9 cellular contexts compared by ENCODE assay signal in the genomic region with DNA sequence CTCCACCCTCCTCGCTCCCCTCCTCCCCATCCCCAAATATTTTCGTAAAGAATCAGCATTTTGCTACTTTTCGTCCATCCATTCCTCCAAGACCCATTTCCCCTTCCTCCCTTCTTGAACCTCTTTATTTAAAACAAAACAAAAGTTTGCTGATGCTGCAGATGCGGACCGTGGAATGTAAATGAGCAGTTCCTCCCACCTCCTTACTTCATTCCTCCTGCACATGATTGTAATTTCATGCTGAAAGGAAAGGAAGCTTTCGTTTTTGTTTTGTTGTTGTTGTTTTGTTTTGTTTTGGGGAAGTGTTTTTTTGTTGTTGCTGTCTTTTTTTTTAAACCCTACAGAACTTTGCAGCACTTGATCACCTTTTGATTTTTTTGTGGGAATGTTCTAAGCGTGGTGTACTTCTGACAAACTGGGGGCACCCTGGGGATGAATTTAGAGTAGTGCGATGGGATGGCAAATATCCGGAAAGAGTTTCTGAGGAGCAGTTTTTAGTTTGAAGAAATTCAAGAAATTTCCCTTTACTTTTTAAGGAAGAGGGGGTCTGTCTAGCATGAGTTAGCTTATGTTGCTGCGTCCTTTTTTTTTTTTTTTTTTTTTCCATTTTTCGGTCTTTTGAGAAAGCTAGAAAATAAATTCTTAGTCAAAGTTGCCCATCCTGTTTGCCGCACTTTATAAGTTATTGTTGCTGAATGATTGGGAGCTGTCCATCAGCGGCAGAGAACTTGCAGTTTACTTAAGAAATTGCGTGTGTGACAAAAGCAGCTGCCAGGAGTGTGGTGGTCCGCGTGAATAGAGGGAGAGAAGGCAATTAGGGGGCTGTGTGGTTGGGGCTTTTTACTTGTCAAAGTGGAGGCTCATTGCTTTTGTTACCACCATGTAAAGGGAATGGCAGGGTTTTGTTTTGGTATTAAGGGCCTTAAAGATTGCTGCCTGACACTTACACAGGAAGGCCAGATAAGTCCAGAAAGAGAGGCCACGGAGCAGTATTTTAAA.
DNase-seq lines count a peak whose midpoint lies in the region; ATAC-seq and TF ChIP-seq lines count a peak whose summit lies in the region.
"Had no signal": no experiment of that assay in that cellular context is flagged by ENCODE, and none has a peak within 500 bp of the region (broad histone marks: within the 10 kb centered on the region; RNA-seq: fewer than 3 reads in every experiment).

No MANE protein-coding gene starts in this region.

- WGBS in right cardiac atrium: 64% methylated on average over 17 of the region's 17 CpGs

- peaks cover 17% of the 10 kb centered on the region for H3K79me2 ChIP-seq in neural cell (replicated peaks; ENCODE audit: insufficient read depth, low read length)

- H3K27me3 ChIP-seq in right cardiac atrium (ENCODE audit: control insufficient read depth, insufficient read depth) (no peaks in the 10 kb centered on the region), dorsolateral prefrontal cortex (no peaks in the 10 kb centered on the region), neural cell (ENCODE audit: insufficient read depth, low read depth, low read length) (peaks cover 40% of the 10 kb centered on the region), uterus (no peaks in the 10 kb centered on the region)

- no peaks in the 10 kb centered on the region for H4K20me1 ChIP-seq in neural cell (ENCODE audit: insufficient read depth)

- no peak for TF ChIP-seq RAD21 in neural cell (conservative IDR thresholded peaks at IDR 0.05)

- no peaks in the 10 kb centered on the region for H3K4me1 ChIP-seq in right cardiac atrium (ENCODE audit: control insufficient read depth, insufficient read depth, low read length)
- no peaks in the 10 kb centered on the region for H3K4me1 ChIP-seq in uterus

- DNase-seq in right cardiac atrium: no peak
- DNase-seq in left ventricle myocardium superior: no peak
- no peak for DNase-seq in dorsolateral prefrontal cortex
- DNase-seq in uterus: no peak
- no peak for DNase-seq in NCI-H2196 treated with DMSO at 0.1 percent for 48 hours (lab: John Stamatoyannopoulos, UW; ENCODE audit: unreplicated experiment)
- DNase-seq in NCI-H2171 (lab: John Stamatoyannopoulos, UW): no peak
- DNase-seq: SIG-M5 had no signal

- TF ChIP-seq CTCF in dorsolateral prefrontal cortex (IDR thresholded peaks at IDR 0.05 in 54 of 56, conservative IDR thresholded peaks at IDR 0.05 in 2 of 56; ENCODE audit: low read depth in 1 of 56, partially characterized antibody in 56 of 56) (no peak), neural cell (IDR thresholded peaks at IDR 0.05; ENCODE audit: poor library complexity, severe bottlenecking) (no peak), uterus (IDR thresholded peaks at IDR 0.05) (no peak)

- H3K9me2 ChIP-seq in neural cell (ENCODE audit: insufficient read depth, low read length): no peaks in the 10 kb centered on the region

- ATAC-seq in right cardiac atrium (no peak), left ventricle myocardium superior (no peak), HG03342 (IDR thresholded peaks at IDR 0.05; ENCODE audit: unreplicated experiment) (no peak)

- no peak for TF ChIP-seq EP300 in neural cell (conservative IDR thresholded peaks at IDR 0.05; ENCODE audit: poor library complexity, severe bottlenecking)

- no peak overlapping the region for H3K4me2 ChIP-seq in neural cell (ENCODE audit: low read length)

- H3K27ac ChIP-seq in right cardiac atrium (ENCODE audit: low read length) (peak overlapping the region; percentile 13), dorsolateral prefrontal cortex (peak overlapping the region in 8 of 59 donors; percentile 3 to 55 (median 44)), neural cell (ENCODE audit: low read length) (no peak overlapping the region), uterus (peak overlapping the region; percentile 54 to 77)

- no peak for TF ChIP-seq POLR2A in uterus (IDR thresholded peaks at IDR 0.05)

- H3K9ac ChIP-seq in neural cell (ENCODE audit: low read length): no peak overlapping the region

- intact Hi-C loops in right cardiac atrium (cut with DNase I) (loop anchor here (5.0 to 10.0 kb wide), 7 partner anchors 63 to 563 kb away; a partner anchor contains a TSS), left ventricle myocardium superior (cut with micrococcal nuclease) (loop anchor here (10.0 kb wide), 3 partner anchors 257 to 403 kb away; no protein-coding TSS in a partner anchor), dorsolateral prefrontal cortex (cut with DNase I) (loop anchor here (5.0 to 10.0 kb wide), 5 partner anchors 65 to 653 kb away; a partner anchor contains a TSS), uterus (cut with DNase I; ENCODE audit: low total_unique reads) (loop anchor here (10.0 kb wide), 1 partner anchor 173 kb away; a partner anchor contains a TSS)

- H3K9me3 ChIP-seq in right cardiac atrium (ENCODE audit: control insufficient read depth, low read length): no peaks in the 10 kb centered on the region
- H3K9me3 ChIP-seq in neural cell (ENCODE audit: low read length): no peaks in the 10 kb centered on the region
- no peaks in the 10 kb centered on the region for H3K9me3 ChIP-seq in uterus

- H3K4me3 ChIP-seq in right cardiac atrium (ENCODE audit: low read length) (peak overlapping the region; percentile 27), dorsolateral prefrontal cortex (peak overlapping the region in 43 of 59 donors; percentile 24 to 65 (median 52)), neural cell (ENCODE audit: low read length) (peak overlapping the region; percentile 34), uterus (peak overlapping the region; percentile 30 to 40)

- H3K36me3 ChIP-seq in neural cell (ENCODE audit: insufficient read depth, low read length) (no peaks in the 10 kb centered on the region), uterus (no peaks in the 10 kb centered on the region)

- no peaks in the 10 kb centered on the region for H3F3A ChIP-seq in neural cell (ENCODE audit: insufficient read depth, low read length, poor library complexity, severe bottlenecking)

- H2AFZ ChIP-seq in neural cell (ENCODE audit: low read depth, low read length): no peak overlapping the region

TF ChIP-seq in neural cell, 6 proteins besides CTCF, POLR2A, EP300 and RAD21:
- TF ChIP-seq POLR2AphosphoS5 (IDR thresholded peaks at IDR 0.05) (peak; percentile 14), SMC3 (conservative IDR thresholded peaks at IDR 0.05; ENCODE audit: poor library complexity) (no peak), MXI1 (conservative IDR thresholded peaks at IDR 0.05; ENCODE audit: poor library complexity, severe bottlenecking) (no peak), EZH2 (IDR thresholded peaks at IDR 0.05; ENCODE audit: borderline replicate concordance, insufficient read depth, low read length, poor library complexity, severe bottlenecking) (no peak), TAF1 (IDR thresholded peaks at IDR 0.05; ENCODE audit: low read depth) (no peak)
- TF ChIP-seq, protein P1, sequence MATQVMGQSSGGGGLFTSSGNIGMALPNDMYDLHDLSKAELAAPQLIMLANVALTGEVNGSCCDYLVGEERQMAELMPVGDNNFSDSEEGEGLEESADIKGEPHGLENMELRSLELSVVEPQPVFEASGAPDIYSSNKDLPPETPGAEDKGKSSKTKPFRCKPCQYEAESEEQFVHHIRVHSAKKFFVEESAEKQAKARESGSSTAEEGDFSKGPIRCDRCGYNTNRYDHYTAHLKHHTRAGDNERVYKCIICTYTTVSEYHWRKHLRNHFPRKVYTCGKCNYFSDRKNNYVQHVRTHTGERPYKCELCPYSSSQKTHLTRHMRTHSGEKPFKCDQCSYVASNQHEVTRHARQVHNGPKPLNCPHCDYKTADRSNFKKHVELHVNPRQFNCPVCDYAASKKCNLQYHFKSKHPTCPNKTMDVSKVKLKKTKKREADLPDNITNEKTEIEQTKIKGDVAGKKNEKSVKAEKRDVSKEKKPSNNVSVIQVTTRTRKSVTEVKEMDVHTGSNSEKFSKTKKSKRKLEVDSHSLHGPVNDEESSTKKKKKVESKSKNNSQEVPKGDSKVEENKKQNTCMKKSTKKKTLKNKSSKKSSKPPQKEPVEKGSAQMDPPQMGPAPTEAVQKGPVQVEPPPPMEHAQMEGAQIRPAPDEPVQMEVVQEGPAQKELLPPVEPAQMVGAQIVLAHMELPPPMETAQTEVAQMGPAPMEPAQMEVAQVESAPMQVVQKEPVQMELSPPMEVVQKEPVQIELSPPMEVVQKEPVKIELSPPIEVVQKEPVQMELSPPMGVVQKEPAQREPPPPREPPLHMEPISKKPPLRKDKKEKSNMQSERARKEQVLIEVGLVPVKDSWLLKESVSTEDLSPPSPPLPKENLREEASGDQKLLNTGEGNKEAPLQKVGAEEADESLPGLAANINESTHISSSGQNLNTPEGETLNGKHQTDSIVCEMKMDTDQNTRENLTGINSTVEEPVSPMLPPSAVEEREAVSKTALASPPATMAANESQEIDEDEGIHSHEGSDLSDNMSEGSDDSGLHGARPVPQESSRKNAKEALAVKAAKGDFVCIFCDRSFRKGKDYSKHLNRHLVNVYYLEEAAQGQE (IDR thresholded peaks at IDR 0.05; ENCODE audit: borderline replicate concordance): no peak
